Comparison of ENCODE assay signal across 15 cellular contexts in the genomic region with DNA sequence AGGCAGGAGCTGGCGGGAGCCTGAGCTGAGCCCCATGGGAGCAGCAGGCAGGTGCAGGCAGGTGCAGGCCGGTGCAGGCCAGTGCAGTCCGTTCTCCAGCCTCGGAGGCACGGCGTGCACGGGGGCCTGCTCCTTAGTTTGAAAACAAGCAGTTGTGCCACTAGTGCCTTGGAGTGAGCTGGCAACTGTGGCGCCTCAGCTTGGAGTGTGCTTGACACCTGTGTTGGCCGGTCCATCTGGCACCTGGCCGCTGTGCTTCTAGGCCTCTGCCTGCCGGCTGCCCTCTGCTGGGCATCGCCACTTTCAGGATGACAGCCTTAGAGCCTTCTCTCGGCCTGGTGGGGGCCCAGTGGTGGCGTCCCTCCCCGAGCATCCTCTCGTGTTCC. TPM values are rescaled to one million over a fixed set of nuclear protein-coding genes. Genes with fewer than 3 reads are reported as not detected.
DNase-seq lines count a peak whose midpoint lies in the region; ATAC-seq and TF ChIP-seq lines count a peak whose summit lies in the region.
"Had no signal": no experiment of that assay in that cellular context is flagged by ENCODE, and none has a peak within 500 bp of the region (broad histone marks: within the 10 kb centered on the region; RNA-seq: fewer than 3 reads in every experiment).

No MANE protein-coding gene starts in this region.

- BruUV-seq in IMR-90 (replicated peaks; lab: Mats Ljungman, UMichigan) = no TSS peak

- no peaks in the 10 kb centered on the region for H3K27me3 Mint-ChIP-seq in endodermal cell (ENCODE audit: insufficient read depth)
- H3K27me3 Mint-ChIP-seq in T-helper 2 cell treated with Interferon-gamma antibody and Interleukin-4, amounts not matched to agents 5 μg/mL and 100 μg/mL, for 36 hours (ENCODE audit: low read depth) = no peaks in the 10 kb centered on the region
- H3K27me3 Mint-ChIP-seq: naive thymus-derived CD4-positive, alpha-beta T cell had no signal

- 88% methylated on average over 10 of the region's 16 CpGs; no CpG with 5 or more reads in 1 of the 2 experiments for WGBS in IMR-90 (ENCODE audit: extremely low coverage in 2 of 2, insufficient read length in 1 of 2), 2 experiments
- 93% methylated on average over 16 of the region's 16 CpGs for WGBS in endodermal cell (ENCODE audit: insufficient coverage in 1 of 2, insufficient read length in 1 of 2), 2 experiments
- 50 to 72% (median 60%) methylated on average over 16 of the region's 16 CpGs for WGBS in psoas muscle, 3 donors

- H2BK120ac ChIP-seq in IMR-90 (ENCODE audit: low read depth, low read length) = no peak overlapping the region

- no peak overlapping the region for H3K14ac ChIP-seq in IMR-90 (replicated peaks; ENCODE audit: low read depth, low read length)

- TF ChIP-seq CTCF in IMR-90 (conservative IDR thresholded peaks at IDR 0.05; ENCODE audit: low read depth, low read length) (no peak), endodermal cell (conservative IDR thresholded peaks at IDR 0.05) (peak; percentile 22), psoas muscle (IDR thresholded peaks at IDR 0.05) (peak; percentile 57)

- no peak for TF ChIP-seq POLR2A in IMR-90 (IDR thresholded peaks at IDR 0.05; ENCODE audit: low read depth, low read length)

- H3K36me3 ChIP-seq in IMR-90 (ENCODE audit: control insufficient read depth, insufficient read depth, low read length) = peaks cover 10% of the 10 kb centered on the region; the same call in 1 of the 2 replicates
- H3K36me3 ChIP-seq in endodermal cell (ENCODE audit: control insufficient read depth, insufficient read depth, low read length) = peaks cover 5% of the 10 kb centered on the region
- H3K36me3 ChIP-seq in psoas muscle (ENCODE audit: insufficient read depth in 1 of 2, low read depth in 1 of 2) = peaks cover 0 to 12% of the 10 kb centered on the region in 2 donors

- no peak for TF ChIP-seq RAD21 in IMR-90 (IDR thresholded peaks at IDR 0.05; ENCODE audit: low read length)

- no peak overlapping the region for H2BK15ac ChIP-seq in IMR-90 (ENCODE audit: low read depth, low read length)

- H3K9ac ChIP-seq in IMR-90 (ENCODE audit: low read depth, low read length) = no peak overlapping the region
- no peak overlapping the region for H3K9ac ChIP-seq in endodermal cell (ENCODE audit: extremely low read depth, low read length, poor library complexity, severe bottlenecking)

- dilution Hi-C loops in IMR-90 (cut with HindIII; ENCODE audit: low sequenced_read_pairs, unreplicated experiment) = no loop called here

- no peak overlapping the region for H3K18ac ChIP-seq in IMR-90 (ENCODE audit: low read depth, low read length)

- no peaks in the 10 kb centered on the region for H3K9me3 Mint-ChIP-seq in endodermal cell
- no peaks in the 10 kb centered on the region for H3K9me3 Mint-ChIP-seq in T-helper 2 cell treated with Interferon-gamma antibody and Interleukin-4, amounts not matched to agents 5 μg/mL and 100 μg/mL, for 36 hours
- H3K9me3 Mint-ChIP-seq: activated naive CD4-positive, alpha-beta T cell treated with anti-CD3 and anti-CD28 coated beads, Interleukin-2, amount 50 U/mL, for 72 hours; naive thymus-derived CD4-positive, alpha-beta T cell; stimulated activated memory B cell treated with anti-CD40 and anti-IgM and Interleukin-4, amounts not matched to agents 10 μg/mL and 1 μg/mL and 100 μg/mL, for 72 hours had no signal

- in situ Hi-C loops in IMR-90 (cut with MboI; ENCODE audit: low sequenced_read_pairs) = no loop called here

- H3K4me1 ChIP-seq in IMR-90 (ENCODE audit: control insufficient read depth, insufficient read depth, low read length) (peaks cover 12% of the 10 kb centered on the region), endodermal cell (ENCODE audit: control insufficient read depth, insufficient read depth, low read length) (peaks cover 3% of the 10 kb centered on the region), psoas muscle (peaks cover 6% of the 10 kb centered on the region)

- no peak overlapping the region for H4K91ac ChIP-seq in IMR-90 (ENCODE audit: insufficient read depth, low read depth, low read length)

- CTCF ChIA-PET in IMR-90 (lab: Yijun Ruan, JAX) = no interaction called here

- H3K4me1 Mint-ChIP-seq in endodermal cell = peaks cover 11% of the 10 kb centered on the region
- H3K4me1 Mint-ChIP-seq in T-helper 2 cell treated with Interferon-gamma antibody and Interleukin-4, amounts not matched to agents 5 μg/mL and 100 μg/mL, for 36 hours (ENCODE audit: low read depth) = peaks cover 5% of the 10 kb centered on the region
- H3K4me1 Mint-ChIP-seq: stimulated activated memory B cell treated with anti-CD40 and anti-IgM and Interleukin-4, amounts not matched to agents 10 μg/mL and 1 μg/mL and 100 μg/mL, for 72 hours had no signal

- H3K56ac ChIP-seq in IMR-90 (ENCODE audit: extremely low read depth, insufficient read depth, low read length) = no peak overlapping the region

- H2AK5ac ChIP-seq in IMR-90 (ENCODE audit: low read depth, low read length) = peak overlapping the region; percentile 33; the same call in 1 of the 2 replicates

- no peak overlapping the region for H4K8ac ChIP-seq in IMR-90 (ENCODE audit: low read depth in 2 of 2, low read length in 2 of 2)

- H3K23ac ChIP-seq in IMR-90 (ENCODE audit: low read depth, low read length) = no peak overlapping the region

- H2BK5ac ChIP-seq in IMR-90 (ENCODE audit: low read depth, low read length, poor library complexity, severe bottlenecking) = no peak overlapping the region

- H2AK9ac ChIP-seq in IMR-90 (replicated peaks; ENCODE audit: low read depth, low read length, poor library complexity) = no peak overlapping the region

- H4K5ac ChIP-seq in IMR-90 (ENCODE audit: low read depth, low read length) = no peak overlapping the region

- no peaks in the 10 kb centered on the region for H3K27me3 ChIP-seq in IMR-90 (ENCODE audit: control insufficient read depth, insufficient read depth, low read length)
- no peaks in the 10 kb centered on the region for H3K27me3 ChIP-seq in endodermal cell (ENCODE audit: control insufficient read depth, insufficient read depth, low read length, poor library complexity, severe bottlenecking)
- H3K27me3 ChIP-seq in psoas muscle (ENCODE audit: insufficient read depth in 3 of 3, low read length in 2 of 3) = no peaks in the 10 kb centered on the region

- H3K27ac ChIP-seq in IMR-90 (ENCODE audit: insufficient read depth, low read length) (no peak overlapping the region), endodermal cell (ENCODE audit: low read depth, low read length) (no peak overlapping the region), psoas muscle (peak overlapping the region; percentile 49)

- no peak overlapping the region for H3K4me3 Mint-ChIP-seq in endodermal cell
- no peak overlapping the region for H3K4me3 Mint-ChIP-seq in T-helper 2 cell treated with Interferon-gamma antibody and Interleukin-4, amounts not matched to agents 5 μg/mL and 100 μg/mL, for 36 hours
- H3K4me3 Mint-ChIP-seq: naive thymus-derived CD4-positive, alpha-beta T cell; stimulated activated memory B cell treated with anti-CD40 and anti-IgM and Interleukin-4, amounts not matched to agents 10 μg/mL and 1 μg/mL and 100 μg/mL, for 72 hours had no signal

- no peak overlapping the region for H3K4me2 ChIP-seq in IMR-90 (ENCODE audit: low read depth, low read length)

- peaks cover 10% of the 10 kb centered on the region for H3K9me1 ChIP-seq in IMR-90 (ENCODE audit: insufficient read depth, low read length)

- ATAC-seq in IMR-90 (ENCODE audit: low read depth) (no peak), psoas muscle (peak; percentile 90 to 98 (median 94)), GM21390 (IDR thresholded peaks at IDR 0.05; ENCODE audit: unreplicated experiment) (no peak)
- ATAC-seq: activated naive CD4-positive, alpha-beta T cell treated with anti-CD3 and anti-CD28 coated beads, Interleukin-2, amount 50 U/mL, for 72 hours; naive thymus-derived CD4-positive, alpha-beta T cell; stimulated activated memory B cell treated with anti-CD40 and anti-IgM and Interleukin-4, amounts not matched to agents 10 μg/mL and 1 μg/mL and 100 μg/mL, for 72 hours had no signal

- H3K79me1 ChIP-seq in IMR-90 (ENCODE audit: low read depth in 1 of 2, low read length in 2 of 2) = peaks cover 17 to 80% of the 10 kb centered on the region in 2 experiments

- peaks cover 11% of the 10 kb centered on the region for H3K36me3 Mint-ChIP-seq in endodermal cell (ENCODE audit: low read depth)
- no peaks in the 10 kb centered on the region for H3K36me3 Mint-ChIP-seq in T-helper 2 cell treated with Interferon-gamma antibody and Interleukin-4, amounts not matched to agents 5 μg/mL and 100 μg/mL, for 36 hours (ENCODE audit: low read depth)
- H3K36me3 Mint-ChIP-seq: activated naive CD4-positive, alpha-beta T cell treated with anti-CD3 and anti-CD28 coated beads, Interleukin-2, amount 50 U/mL, for 72 hours; stimulated activated memory B cell treated with anti-CD40 and anti-IgM and Interleukin-4, amounts not matched to agents 10 μg/mL and 1 μg/mL and 100 μg/mL, for 72 hours had no signal

- H3K27ac Mint-ChIP-seq in endodermal cell = no peak overlapping the region
- no peak overlapping the region for H3K27ac Mint-ChIP-seq in T-helper 2 cell treated with Interferon-gamma antibody and Interleukin-4, amounts not matched to agents 5 μg/mL and 100 μg/mL, for 36 hours
- H3K27ac Mint-ChIP-seq: stimulated activated memory B cell treated with anti-CD40 and anti-IgM and Interleukin-4, amounts not matched to agents 10 μg/mL and 1 μg/mL and 100 μg/mL, for 72 hours had no signal

- peaks cover 7% of the 10 kb centered on the region; the same call in 1 of the 2 replicates for H4K20me1 ChIP-seq in IMR-90 (ENCODE audit: insufficient read depth, low read length)

- intact Hi-C loops in IMR-90 (cut with micrococcal nuclease) = no loop called here
- intact Hi-C loops in psoas muscle (cut with DNase I) = loop anchor here (5.0 kb wide), 2 partner anchors 127 to 143 kb away; no protein-coding TSS in a partner anchor

- H3K9me3 ChIP-seq in IMR-90 (ENCODE audit: control insufficient read depth, insufficient read depth, low read length) = peaks cover 4% of the 10 kb centered on the region
- no peaks in the 10 kb centered on the region for H3K9me3 ChIP-seq in endodermal cell (ENCODE audit: control insufficient read depth, low read length)
- H3K9me3 ChIP-seq in psoas muscle = no peaks in the 10 kb centered on the region

- H3K4me3 ChIP-seq in IMR-90 (ENCODE audit: insufficient read depth, low read depth, low read length) (no peak overlapping the region), endodermal cell (ENCODE audit: low read length) (no peak overlapping the region), psoas muscle (no peak overlapping the region)

- POLR2A ChIA-PET in IMR-90 (lab: Charles Lee; ENCODE audit: unreplicated experiment) = no interaction called here

- DNase-seq in IMR-90 (no peak), NCI-H69 (lab: John Stamatoyannopoulos, UW) (peak; percentile 69), endodermal cell (no peak), psoas muscle (peak; percentile 69 to 92)
- no peak for DNase-seq in T-helper 2 cell treated with Interferon-gamma antibody and Interleukin-4, amounts not matched to agents 5 μg/mL and 100 μg/mL, for 36 hours (ENCODE audit: low spot score)
- no peak for DNase-seq in activated effector memory CD4-positive, alpha-beta T cell treated with Interleukin-2 at 50 U/mL for 16 hours
- DNase-seq: activated CD4-positive, alpha-beta T cell treated with anti-CD3 and anti-CD28 coated beads for 4 hours; EL; GOT3; hippocampal formation; naive thymus-derived CD4-positive, alpha-beta T cell; stimulated activated CD4-positive, alpha-beta T cell treated with anti-CD3 and anti-CD28 coated beads, Interleukin-12 subunit alpha, Interleukin-12 subunit beta, amount 100 ng/mL, for 4 hours had no signal

- no peak overlapping the region for H2BK20ac ChIP-seq in IMR-90 (ENCODE audit: low read depth, low read length)

- H2AFZ ChIP-seq in IMR-90 (replicated peaks; ENCODE audit: low read length, poor library complexity) = peak overlapping the region; percentile 24

- H3K4ac ChIP-seq in IMR-90 (ENCODE audit: low read depth, low read length) = no peak overlapping the region

RNA-seq across cellular contexts. Expression of a gene that starts 47.9 kb away (rescaled TPM):
- total RNA-seq in IMR-90 (2012; rRNA removed) = 11.8 and 13.1 TPM in 2 replicates
- polyA plus RNA-seq in IMR-90 (2012; rRNA removed) = 12.0 and 15.7 TPM in 2 replicates
- polyA plus RNA-seq in IMR-90 (2012; cell fraction: cytosol; rRNA removed) = 9.1 and 13.7 TPM in 2 replicates
- 27.6 and 42.6 TPM in 2 replicates for polyA plus RNA-seq in IMR-90 (2012; cell fraction: nucleus; rRNA removed; ENCODE audit: low replicate concordance)
- 10 to 100 TPM; 45.2 to 48.6 TPM for total RNA-seq in endodermal cell
- 47.0 TPM for polyA plus RNA-seq in endodermal cell (2013, experiment 1 of 2)
- 44.0 TPM for polyA plus RNA-seq in endodermal cell (2013, experiment 2 of 2)
- total RNA-seq in psoas muscle = 10 to 100 TPM; 13.9 to 29.0 (median 17.8) TPM
- 10 to 100 TPM in 2 of 3 donors, 1 to 10 TPM in 1; 7.5 to 20.1 (median 15.6) TPM for polyA plus RNA-seq in psoas muscle

Comparison
In these comparisons a context has a peak if more than half of its experiments do, and no peak if none do; other contexts are left out.
1. ATAC-seq: peak in psoas muscle (4 of 4); none in IMR-90 (single experiment) and GM21390 (single experiment).
2. DNase-seq: peak in NCI-H69 (single experiment) and psoas muscle (2 of 2); none in IMR-90 (single experiment), endodermal cell (single experiment), T-helper 2 cell treated with Interferon-gamma antibody and Interleukin-4, amounts not matched to agents 5 μg/mL and 100 μg/mL, for 36 hours (single experiment) and activated effector memory CD4-positive, alpha-beta T cell treated with Interleukin-2 at 50 U/mL for 16 hours (single experiment).